Comparison of ENCODE assay signal across 1 cellular context in genomic region chr11:67353317-67354313, GRCh38.
A peak's percentile ranks its signal among the peaks of the same experiment; 100 is the strongest.
TF ChIP-seq lines count a peak whose summit lies in the region.

Gene POLD4, minus strand, starts transcription at chr11:67353546. Its CDS starts 147 bp downstream, at chr11:67353399.

TF ChIP-seq in HepG2, 621 proteins besides CTCF, POLR2A, EP300 and RAD21 (continued from another document and continues in another):
- no peak for TF ChIP-seq KIAA2018 (CRISPR knock-in tag; IDR thresholded peaks at IDR 0.05; ENCODE audit: borderline replicate concordance)
- TF ChIP-seq NFIC (IDR thresholded peaks at IDR 0.05; ENCODE audit: low read length): no peak
- TF ChIP-seq MAFG (CRISPR knock-in tag; IDR thresholded peaks at IDR 0.05): no peak
- TF ChIP-seq HMG20A (CRISPR knock-in tag; IDR thresholded peaks at IDR 0.05; ENCODE audit: borderline replicate concordance): no peak
- TF ChIP-seq KLF16 (CRISPR knock-in tag; IDR thresholded peaks at IDR 0.05): peak in 1 of 2 experiments; percentile 34; a peak in 1 of 4 replicates
- no peak for TF ChIP-seq ZNF12 (CRISPR knock-in tag; IDR thresholded peaks at IDR 0.05)
- no peak for TF ChIP-seq TRIM24 (CRISPR knock-in tag; IDR thresholded peaks at IDR 0.05)
- TF ChIP-seq IRF2 (CRISPR knock-in tag; IDR thresholded peaks at IDR 0.05): peak; percentile 54; the same call in 1 of the 2 replicates
- TF ChIP-seq ZNF407 (CRISPR knock-in tag; IDR thresholded peaks at IDR 0.05; ENCODE audit: not compliant biosample characterization): no peak
- peak; percentile 41 for TF ChIP-seq AGO1 (IDR thresholded peaks at IDR 0.05; ENCODE audit: low read depth, low read length, poor library complexity, severe bottlenecking)
- peak; percentile 88 for TF ChIP-seq PATZ1 (CRISPR knock-in tag; IDR thresholded peaks at IDR 0.05)
- no peak for TF ChIP-seq ATM (IDR thresholded peaks at IDR 0.05; ENCODE audit: borderline replicate concordance)
- no peak for TF ChIP-seq ZNF3 (CRISPR knock-in tag; IDR thresholded peaks at IDR 0.05)
- peak; percentile 89 for TF ChIP-seq ZFP36L1 (CRISPR knock-in tag; IDR thresholded peaks at IDR 0.05)
- TF ChIP-seq ZFP91 (CRISPR knock-in tag; IDR thresholded peaks at IDR 0.05; ENCODE audit: borderline replicate concordance): peak; percentile 74; the same call in 1 of the 2 replicates
- TF ChIP-seq ZNF713 (CRISPR knock-in tag; IDR thresholded peaks at IDR 0.05): no peak
- TF ChIP-seq ZNF674 (CRISPR knock-in tag; IDR thresholded peaks at IDR 0.05; ENCODE audit: low read depth): no peak
- no peak for TF ChIP-seq NFE2 (CRISPR knock-in tag; IDR thresholded peaks at IDR 0.05)
- no peak for TF ChIP-seq MBNL3 (CRISPR knock-in tag; conservative IDR thresholded peaks at IDR 0.05)
- TF ChIP-seq ZNF383 (CRISPR knock-in tag; IDR thresholded peaks at IDR 0.05; ENCODE audit: borderline replicate concordance): no peak
- TF ChIP-seq PCBP1 (IDR thresholded peaks at IDR 0.05; ENCODE audit: borderline replicate concordance, low read depth, low read length): no peak
- TF ChIP-seq ZNF367 (CRISPR knock-in tag; IDR thresholded peaks at IDR 0.05; ENCODE audit: borderline replicate concordance): no peak
- no peak for TF ChIP-seq DMTF1 (CRISPR knock-in tag; IDR thresholded peaks at IDR 0.05)
- no peak for TF ChIP-seq THAP8 (CRISPR knock-in tag; IDR thresholded peaks at IDR 0.05; ENCODE audit: borderline replicate concordance)
- TF ChIP-seq ZNF205 (CRISPR knock-in tag; IDR thresholded peaks at IDR 0.05): no peak
- TF ChIP-seq ZNF317 (CRISPR knock-in tag; IDR thresholded peaks at IDR 0.05): 0 out of 2 replicates have a peak, but pooled peaks have one; percentile 46
- no peak for TF ChIP-seq YY1 (IDR thresholded peaks at IDR 0.05; ENCODE audit: insufficient read depth, insufficient replicate concordance, low read depth, low read length)
- TF ChIP-seq STAT6 (CRISPR knock-in tag; IDR thresholded peaks at IDR 0.05; ENCODE audit: borderline replicate concordance): no peak
- TF ChIP-seq RXRB (CRISPR knock-in tag; IDR thresholded peaks at IDR 0.05; ENCODE audit: borderline replicate concordance): peak; percentile 67
